8 cellular contexts compared by ENCODE assay signal in genomic region chr16:25014500-25015147, GRCh38. TPM values are rescaled to one million over a fixed set of nuclear protein-coding genes. Genes with fewer than 3 reads are reported as not detected.
DNase-seq lines count a peak whose midpoint lies in the region; ATAC-seq, FAIRE-seq and TF ChIP-seq lines count a peak whose summit lies in the region.

No MANE protein-coding gene starts in this region.

- no peak for TF ChIP-seq RAD21 in H1 (IDR thresholded peaks at IDR 0.05 in 1 of 2, conservative IDR thresholded peaks at IDR 0.05 in 1 of 2; ENCODE audit: low read depth in 2 of 2, low read length in 2 of 2)

- no peaks in the 10 kb centered on the region for H3K27me3 Mint-ChIP-seq in memory B cell

- peaks cover 0 to 11% of the 10 kb centered on the region in 2 experiments for H4K20me1 ChIP-seq in H1 (replicated peaks in 1 of 2; ENCODE audit: control insufficient read depth in 1 of 2, insufficient read depth in 2 of 2, low read length in 2 of 2)

- peaks cover 6% of the 10 kb centered on the region for H3K23me2 ChIP-seq in H1 (ENCODE audit: low read depth, low read length)

- no peak overlapping the region for H3K23ac ChIP-seq in H1 (ENCODE audit: insufficient read length)

- peaks cover 15% of the 10 kb centered on the region for H3K4me1 ChIP-seq in HEK293 (ENCODE audit: control insufficient read depth, insufficient read depth, low read length)
- peaks cover 0 to 3% (median 1%) of the 10 kb centered on the region in 4 experiments; a peak in 4 of 7 replicates for H3K4me1 ChIP-seq in H1 (replicated peaks in 1 of 4; ENCODE audit: control insufficient read depth in 3 of 4, insufficient read depth in 4 of 4, low read length in 3 of 4)
- peaks cover 37% of the 10 kb centered on the region for H3K4me1 ChIP-seq in stomach smooth muscle (ENCODE audit: control insufficient read depth, insufficient read depth, low read length)

- no peak overlapping the region; the same call in 1 of the 2 replicates for H4K8ac ChIP-seq in H1 (ENCODE audit: extremely low read depth, insufficient read depth, low read length)

- H2BK20ac ChIP-seq in H1 (ENCODE audit: low read length): no peak overlapping the region

- POLR2A ChIA-PET in HEK293 (lab: Yijun Ruan, JAX): interaction anchor here (0.6 to 1.8 kb wide), 7 partner anchors 15 to 244 kb away, joined by 3 to 18 read pairs (median 3); partner anchors contain the start of gene LCMT1
- POLR2A ChIA-PET in H1 (lab: Charles Lee; ENCODE audit: partially characterized antibody): interaction anchor here (0.6 to 1.9 kb wide), 8 partner anchors 11 to 97 kb away, joined by 3 to 5 read pairs (median 3); partner anchors contain the start of gene LCMT1

- H3K27ac ChIP-seq in HEK293 (ENCODE audit: extremely low read depth, low read depth, low read length): peak overlapping the region; percentile 86
- peak overlapping the region; percentile 35; the same call in 1 of the 2 replicates for H3K27ac ChIP-seq in H1 (ENCODE audit: low read depth, low read length)
- peak overlapping the region; percentile 92 for H3K27ac ChIP-seq in stomach smooth muscle (ENCODE audit: low read length)

- peaks cover 17% of the 10 kb centered on the region for H3K36me3 Mint-ChIP-seq in memory B cell

- peaks cover 50% of the 10 kb centered on the region for H3K4me1 Mint-ChIP-seq in memory B cell

- no peak overlapping the region for H2BK15ac ChIP-seq in H1 (ENCODE audit: low read length)

- no peaks in the 10 kb centered on the region for H3K27me3 ChIP-seq in GM06990 (replicated peaks; ENCODE audit: control insufficient read depth, insufficient read depth, low read length)
- no peaks in the 10 kb centered on the region for H3K27me3 ChIP-seq in H1 (replicated peaks in 1 of 4; ENCODE audit: control insufficient read depth in 3 of 4, extremely low read depth in 1 of 4, insufficient read depth in 3 of 4, low read length in 3 of 4)
- no peaks in the 10 kb centered on the region for H3K27me3 ChIP-seq in stomach smooth muscle (ENCODE audit: control insufficient read depth in 1 of 2, insufficient read depth in 2 of 2, low read length in 2 of 2)

- CTCF ChIA-PET in HEK293 (lab: Yijun Ruan, JAX) (interaction anchor here (0.5 to 1.2 kb wide), 2 partner anchors 35 to 70 kb away, joined by 3 read pairs; no protein-coding TSS in a partner anchor), H1 (lab: Charles Lee; ENCODE audit: partially characterized antibody) (interaction anchor here (0.7 kb wide), 1 partner anchor 94 kb away, joined by 3 read pairs; no protein-coding TSS in a partner anchor)

- peaks cover 9 to 50% of the 10 kb centered on the region in 2 experiments for H3K79me2 ChIP-seq in H1 (ENCODE audit: control insufficient read depth in 1 of 2, insufficient read depth in 2 of 2, low read length in 2 of 2)

- no peak for TF ChIP-seq CTCF in GM06990 (IDR thresholded peaks at IDR 0.05; ENCODE audit: insufficient read depth, low read length, poor library complexity, severe bottlenecking)
- TF ChIP-seq CTCF in HEK293 (tag by site-specific recombination; IDR thresholded peaks at IDR 0.05): peak; percentile 58
- TF ChIP-seq CTCF in H1 (IDR thresholded peaks at IDR 0.05; ENCODE audit: control extremely low read depth in 1 of 3, insufficient read depth in 1 of 3, low read depth in 1 of 3, low read length in 3 of 3): no peak

- peaks cover 13% of the 10 kb centered on the region for H3K79me1 ChIP-seq in H1 (ENCODE audit: low read depth, low read length)

- no peak overlapping the region for H3K56ac ChIP-seq in H1 (replicated peaks; ENCODE audit: insufficient read length, low read depth, low read length)

- no peak overlapping the region for H4K91ac ChIP-seq in H1 (replicated peaks; ENCODE audit: insufficient read length, low read length)

- no peak overlapping the region for H3K14ac ChIP-seq in H1 (ENCODE audit: insufficient read length)

- ATAC-seq in memory B cell (ENCODE audit: low read depth): peak; percentile 7

- peak overlapping the region; percentile 94 for H3K4me3 Mint-ChIP-seq in memory B cell

- no peak for FAIRE-seq in H1 (lab: Jason Lieb, UNC)

- H2BK12ac ChIP-seq in H1 (ENCODE audit: low read depth, low read length): no peak overlapping the region

- no peak overlapping the region; the same call in 1 of the 2 replicates for H3K18ac ChIP-seq in H1 (ENCODE audit: extremely low read depth, low read length)

- peak overlapping the region; percentile 1 to 96 (median 80) for H3K9ac ChIP-seq in H1 (replicated peaks in 1 of 4; ENCODE audit: extremely low read depth in 1 of 4, low read depth in 3 of 4, low read length in 3 of 4)
- peak overlapping the region; percentile 86 to 87 for H3K9ac ChIP-seq in stomach smooth muscle (ENCODE audit: low read length in 2 of 2)

- no peak overlapping the region for H2AK5ac ChIP-seq in H1 (ENCODE audit: low read depth, low read length)

- no peaks in the 10 kb centered on the region for H3K9me3 Mint-ChIP-seq in memory B cell

- H2BK5ac ChIP-seq in H1 (ENCODE audit: low read depth, low read length): peak overlapping the region; percentile 21; the same call in 1 of the 2 replicates

- no peak for TF ChIP-seq EP300 in H1 (IDR thresholded peaks at IDR 0.05; ENCODE audit: borderline replicate concordance in 1 of 2, low read depth in 2 of 2, low read length in 2 of 2)

- peaks cover 8% of the 10 kb centered on the region for H3K36me3 ChIP-seq in GM06990 (ENCODE audit: control insufficient read depth, insufficient read depth, low read length)
- H3K36me3 ChIP-seq in HEK293 (ENCODE audit: control insufficient read depth in 2 of 2, insufficient read depth in 1 of 2, low read length in 2 of 2): peaks cover 0 to 15% of the 10 kb centered on the region in 2 experiments; a peak in 2 of 3 replicates
- peaks cover 0 to 4% (median 0%) of the 10 kb centered on the region in 4 experiments; a peak in 2 of 8 replicates for H3K36me3 ChIP-seq in H1 (ENCODE audit: control insufficient read depth in 2 of 4, insufficient read depth in 4 of 4, low read length in 3 of 4)
- no peaks in the 10 kb centered on the region for H3K36me3 ChIP-seq in stomach smooth muscle (ENCODE audit: control insufficient read depth in 2 of 2, insufficient read depth in 2 of 2, low read length in 2 of 2)

- H3K27ac Mint-ChIP-seq in memory B cell: peak overlapping the region; percentile 94

- H3K4me3 ChIP-seq in GM06990 (replicated peaks; ENCODE audit: low read depth, low read length) (peak overlapping the region; percentile 94), HEK293 (ENCODE audit: low read depth, low read length) (peak overlapping the region; percentile 93), H1 (ENCODE audit: extremely low read depth in 1 of 4, insufficient read depth in 2 of 4, low read depth in 3 of 4, low read length in 4 of 4) (peak overlapping the region; percentile 57 to 92 (median 89)), stomach smooth muscle (ENCODE audit: low read length in 2 of 2) (peak overlapping the region; percentile 76 to 88)

- H3K4ac ChIP-seq in H1 (replicated peaks; ENCODE audit: insufficient read length, low read depth, low read length): peak overlapping the region; percentile 32

- 5% methylated on average over 17 of the region's 51 CpGs; no CpG with 5 or more reads in 1 of the 2 experiments for WGBS in H1 (ENCODE audit: extremely low coverage in 1 of 2, insufficient coverage in 1 of 2, insufficient read length in 1 of 2, insufficient replicate concordance in 2 of 2, low coverage in 1 of 2, low lambda C conversion rate in 2 of 2, missing lambda C conversion rate in 1 of 2), 2 experiments

- H3K9me3 ChIP-seq in HEK293 (ENCODE audit: control insufficient read depth, insufficient read depth, low read depth, low read length) (no peaks in the 10 kb centered on the region), H1 (ENCODE audit: insufficient read depth in 2 of 2, low read depth in 1 of 2, low read length in 1 of 2) (no peaks in the 10 kb centered on the region), stomach smooth muscle (ENCODE audit: control insufficient read depth in 2 of 2, low read length in 2 of 2) (no peaks in the 10 kb centered on the region)

- TF ChIP-seq POLR2A in H1 (IDR thresholded peaks at IDR 0.05; ENCODE audit: control extremely low read depth in 1 of 2, low read depth in 2 of 2, low read length in 2 of 2): no peak

- H4K5ac ChIP-seq in H1 (ENCODE audit: insufficient read length, low read depth, low read length): peak overlapping the region; percentile 63

- peak overlapping the region; percentile 69; the same call in 1 of the 2 replicates for H2AFZ ChIP-seq in H1 (ENCODE audit: low read length)

- H2BK120ac ChIP-seq in H1 (replicated peaks; ENCODE audit: low read depth, low read length): no peak overlapping the region

- H3K4me2 ChIP-seq in H1 (ENCODE audit: insufficient read depth in 1 of 2, low read depth in 2 of 2, low read length in 2 of 2): peak overlapping the region; percentile 65 to 72

- no peak for DNase-seq in GM06990 (ENCODE audit: extremely low read depth, insufficient read length)
- peak; percentile 33 for DNase-seq in NCI-H1105 (lab: John Stamatoyannopoulos, UW)
- DNase-seq in activated CD4-positive, alpha-beta T cell treated with anti-CD3 and anti-CD28 coated beads, Interleukin-2, amount 50 U/mL, for 1 hour: peak; percentile 9
- peak in 1 of 2 experiments; percentile 73 for DNase-seq in H1 (ENCODE audit: low read depth in 1 of 2, low spot score in 2 of 2)
- peak in 1 of 2 donors; percentile 35 for DNase-seq in memory B cell (ENCODE audit: low spot score in 2 of 2)
- DNase-seq in A172 (ENCODE audit: low spot score): no peak

TF ChIP-seq in HEK293, 187 proteins besides CTCF, POLR2A, EP300 and RAD21 (continues in another document):
- TF ChIP-seq ZNF239 (tag by site-specific recombination; IDR thresholded peaks at IDR 0.05): no peak

TF ChIP-seq in H1, 55 proteins besides CTCF, POLR2A, EP300 and RAD21 (continues in another document):
- TF ChIP-seq KDM4A (IDR thresholded peaks at IDR 0.05; ENCODE audit: low read depth, low read length, severe bottlenecking) (peak; percentile 63), SIN3A (conservative IDR thresholded peaks at IDR 0.05 in 1 of 2, IDR thresholded peaks at IDR 0.05 in 1 of 2; ENCODE audit: low read depth in 1 of 2, low read length in 2 of 2) (peak in 1 of 2 experiments; percentile 29; a peak in 1 of 4 replicates), SP1 (IDR thresholded peaks at IDR 0.05; ENCODE audit: low read depth, low read length) (no peak), TAF1 (IDR thresholded peaks at IDR 0.05; ENCODE audit: low read depth, low read length) (peak; percentile 38; the same call in 1 of the 2 replicates), ASH2L (IDR thresholded peaks at IDR 0.05; ENCODE audit: low read length) (peak; percentile 61)

RNA-seq across cellular contexts. Expression of gene ARHGAP17, which starts 0.5 kb away (rescaled TPM):
- total RNA-seq in H1 (2021; fragmentation: NEBNext Ultra II Directional; extraction: Animal tissue kit (Norgen Biotek cat#: 25700)): 91.4 and 93.2 TPM in 2 replicates
- 28.5 and 37.7 TPM in 2 replicates for polyA plus RNA-seq in H1 (2011; rRNA removed)
- 20.7 TPM for polyA plus RNA-seq in H1 (2011; cell fraction: cytosol; rRNA removed)
- 39.6 TPM for polyA plus RNA-seq in H1 (2011; cell fraction: nucleus; rRNA removed)
- 48.0 to 73.9 TPM (median 59.4 TPM) in 4 replicates for polyA plus RNA-seq in H1 (2012, experiment 1 of 2)
- 45.2 TPM for polyA plus RNA-seq in H1 (2012, experiment 2 of 2)
- 50.4 TPM for polyA plus RNA-seq in H1 (2013, experiment 1 of 2)
- polyA plus RNA-seq in H1 (2013, experiment 2 of 2): 49.7 TPM
- 54.1 and 54.2 TPM in 2 replicates for polyA minus RNA-seq in H1 (2011; rRNA and poly(A)+ RNA removed)
- polyA minus RNA-seq in H1 (2011; cell fraction: cytosol; rRNA and poly(A)+ RNA removed): 41.5 TPM
- polyA minus RNA-seq in H1 (2011; cell fraction: nucleus; rRNA and poly(A)+ RNA removed): 45.1 TPM
- total RNA-seq in A172 (2014; rRNA removed; shearing (Covaris generic)): 51.9 and 58.7 TPM in 2 replicates

Comparison
In these comparisons a context has a peak if more than half of its experiments do, and no peak if none do; other contexts are left out.
1. DNase-seq: peak in NCI-H1105 (single experiment) and activated CD4-positive, alpha-beta T cell treated with anti-CD3 and anti-CD28 coated beads, Interleukin-2, amount 50 U/mL, for 1 hour (single experiment); none in GM06990 (single experiment) and A172 (single experiment).
2. H3K27ac ChIP-seq: peak in every context shown above with its lines; median percentile 92 in stomach smooth muscle; 86 in HEK293; 35 in H1.
3. Peak in every context shown above with its lines, with median percentiles within 50 percentile points of each other: H3K4me3 ChIP-seq.